Comparison of ENCODE assay signal across 20 cellular contexts in genomic region chr2:236767951-236768350, GRCh38.
DNase-seq lines count a peak whose midpoint lies in the region; FAIRE-seq and TF ChIP-seq lines count a peak whose summit lies in the region.
"Had no signal": no experiment of that assay in that cellular context is flagged by ENCODE, and none has a peak within 500 bp of the region (broad histone marks: within the 10 kb centered on the region; RNA-seq: fewer than 3 reads in every experiment).

No MANE protein-coding gene starts in this region.

- intact Hi-C loops in prostate gland (cut with DNase I) = no loop called here
- intact Hi-C loops in colonic mucosa (cut with DNase I) = no loop called here

- H3K27me3 Mint-ChIP-seq in astrocyte (ENCODE audit: low read depth, unreplicated experiment) = no peaks in the 10 kb centered on the region

- H3K9ac ChIP-seq in astrocyte (ENCODE audit: low read length) = peak overlapping the region; percentile 81
- H3K9ac ChIP-seq in colonic mucosa (ENCODE audit: low read depth in 2 of 2, low read length in 2 of 2) = no peak overlapping the region

- no peak for TF ChIP-seq POLR2A in GM12892 (IDR thresholded peaks at IDR 0.05; ENCODE audit: low read depth, low read length)
- no peak for TF ChIP-seq POLR2A in prostate gland (IDR thresholded peaks at IDR 0.05)
- TF ChIP-seq POLR2A in erythroblast (IDR thresholded peaks at IDR 0.05; ENCODE audit: low read length) = no peak

- no peak overlapping the region for H3K4me3 Mint-ChIP-seq in astrocyte (ENCODE audit: unreplicated experiment)

- H4K20me1 ChIP-seq in astrocyte (ENCODE audit: insufficient read depth, low read length) (no peaks in the 10 kb centered on the region), osteoblast (ENCODE audit: insufficient read depth, low read length) (no peaks in the 10 kb centered on the region)

- H3K4me1 ChIP-seq in astrocyte (ENCODE audit: insufficient read depth, low read length) (peaks cover 30% of the 10 kb centered on the region), osteoblast (ENCODE audit: insufficient read depth, low read length) (peaks cover 20% of the 10 kb centered on the region), prostate gland (replicated peaks) (no peaks in the 10 kb centered on the region), colonic mucosa (no peaks in the 10 kb centered on the region)

- H3K4me3 ChIP-seq in astrocyte (ENCODE audit: insufficient read depth, low read depth, low read length) (no peak overlapping the region), osteoblast (ENCODE audit: insufficient read depth, low read length) (no peak overlapping the region), prostate gland (no peak overlapping the region), colonic mucosa (no peak overlapping the region)
- H3K4me3 ChIP-seq: SK-N-MC had no signal

- H3K27ac ChIP-seq in astrocyte (ENCODE audit: low read depth, low read length) (peak overlapping the region; percentile 98), osteoblast (ENCODE audit: low read depth, low read length) (peak overlapping the region; percentile 88), prostate gland (no peak overlapping the region), colonic mucosa (no peak overlapping the region)
- H3K27ac ChIP-seq: C4-2B, SK-N-MC had no signal

- DNase-seq in RCC 7860 (ENCODE audit: low spot score) (peak; percentile 42), astrocyte (ENCODE audit: low read depth) (no peak), osteoblast (ENCODE audit: insufficient read length, low spot score, missing footprints) (no peak), GM12892 (ENCODE audit: insufficient read length) (no peak), prostate gland (ENCODE audit: low spot score) (no peak), colonic mucosa (no peak), erythroblast (lab: John Stamatoyannopoulos, UW) (no peak)
- DNase-seq: AML-193, Karpas-422, NCI-H1694, NCI-H2081, NCI-H2171, NCI-H345, NCI-H524, NCI-H774 had no signal

- no peaks in the 10 kb centered on the region for H3K27me3 ChIP-seq in astrocyte (ENCODE audit: insufficient read depth, low read length)
- peaks cover 9% of the 10 kb centered on the region for H3K27me3 ChIP-seq in osteoblast (ENCODE audit: insufficient read depth, low read length)
- H3K27me3 ChIP-seq in prostate gland (replicated peaks; ENCODE audit: insufficient read depth) = no peaks in the 10 kb centered on the region
- H3K27me3 ChIP-seq in colonic mucosa = no peaks in the 10 kb centered on the region

- H2AFZ ChIP-seq in astrocyte (ENCODE audit: low read depth, low read length) (no peak overlapping the region), osteoblast (ENCODE audit: low read length) (no peak overlapping the region)

- no peaks in the 10 kb centered on the region for H3K36me3 ChIP-seq in astrocyte (ENCODE audit: insufficient read depth, low read length)
- no peaks in the 10 kb centered on the region for H3K36me3 ChIP-seq in osteoblast (ENCODE audit: insufficient read depth, low read length)
- H3K36me3 ChIP-seq in prostate gland = no peaks in the 10 kb centered on the region
- H3K36me3 ChIP-seq in colonic mucosa = no peaks in the 10 kb centered on the region

- FAIRE-seq in RCC 7860 (lab: Jason Lieb, UNC) (no peak), astrocyte (lab: Jason Lieb, UNC) (no peak), GM12892 (lab: Jason Lieb, UNC) (no peak)
- FAIRE-seq: G401.6, GM19239, H1 had no signal

- H3K9me3 ChIP-seq in astrocyte (ENCODE audit: insufficient read depth, low read depth, low read length) (peaks cover 17% of the 10 kb centered on the region), osteoblast (ENCODE audit: low read depth, low read length) (no peaks in the 10 kb centered on the region), prostate gland (no peaks in the 10 kb centered on the region), colonic mucosa (no peaks in the 10 kb centered on the region)

- peak overlapping the region; percentile 100 for H3K27ac Mint-ChIP-seq in astrocyte (ENCODE audit: unreplicated experiment)

- peaks cover 31% of the 10 kb centered on the region for H3K4me1 Mint-ChIP-seq in astrocyte (ENCODE audit: low read depth, unreplicated experiment)

- 96% methylated on average over 7 of the region's 7 CpGs for WGBS in prostate gland

- peaks cover 20% of the 10 kb centered on the region for H3K9me3 Mint-ChIP-seq in astrocyte (ENCODE audit: unreplicated experiment)

- TF ChIP-seq CTCF in astrocyte (IDR thresholded peaks at IDR 0.05; ENCODE audit: insufficient read depth, low read depth, low read length) (no peak), osteoblast (IDR thresholded peaks at IDR 0.05; ENCODE audit: extremely low read depth, low read depth, low read length) (no peak), prostate gland (IDR thresholded peaks at IDR 0.05) (no peak), colonic mucosa (IDR thresholded peaks at IDR 0.05) (no peak)

- no peaks in the 10 kb centered on the region for H3K79me2 ChIP-seq in astrocyte (ENCODE audit: insufficient read depth, low read length)
- H3K79me2 ChIP-seq in osteoblast (ENCODE audit: insufficient read depth, low read length) = no peaks in the 10 kb centered on the region

- H3K36me3 Mint-ChIP-seq in astrocyte (ENCODE audit: low read depth, unreplicated experiment) = peaks cover 2% of the 10 kb centered on the region

- H3K4me2 ChIP-seq in astrocyte (ENCODE audit: low read length) (no peak overlapping the region), osteoblast (ENCODE audit: insufficient read depth, low read length) (no peak overlapping the region)

Comparison
In these comparisons a context has a peak if more than half of its experiments do, and no peak if none do; other contexts are left out.
1. H3K27ac ChIP-seq: peak in astrocyte (single experiment) and osteoblast (single experiment); none in prostate gland (0 of 2) and colonic mucosa (single experiment).